23 cellular contexts compared by ENCODE assay signal in genomic region chrX:20711366-20711765, GRCh38.
A peak's percentile ranks its signal among the peaks of the same experiment; 100 is the strongest.
DNase-seq lines count a peak whose midpoint lies in the region; ATAC-seq, FAIRE-seq and TF ChIP-seq lines count a peak whose summit lies in the region.
"Had no signal": no experiment of that assay in that cellular context is flagged by ENCODE, and none has a peak within 500 bp of the region (broad histone marks: within the 10 kb centered on the region; RNA-seq: fewer than 3 reads in every experiment).

No MANE protein-coding gene starts in this region.

- 13% methylated on average over 1 of the region's 3 CpGs for WGBS in HepG2 (ENCODE audit: low lambda C conversion rate)
- WGBS in right lobe of liver (ENCODE audit: insufficient coverage, low coverage, low lambda C conversion rate, missing lambda C conversion rate): 45% methylated on average over 2 of the region's 3 CpGs

- H3K4me3 Mint-ChIP-seq in progenitor cell of endocrine pancreas (ENCODE audit: low read depth): no peak overlapping the region
- H3K4me3 Mint-ChIP-seq: CD4-positive, alpha-beta memory T cell had no signal

- no peak overlapping the region for H3K27ac Mint-ChIP-seq in progenitor cell of endocrine pancreas
- H3K27ac Mint-ChIP-seq: CD4-positive, alpha-beta memory T cell had no signal

- in situ Hi-C loops in HepG2 (cut with HindIII; ENCODE audit: extremely low pct_ligation_motif_present, low pct_unique_long_range_greater_than_20kb) (no loop called here), HAP-1 (cut with MboI; ENCODE audit: low sequenced_read_pairs) (no loop called here)

- DNase-seq in HepG2 (ENCODE audit: low spot score): no peak
- DNase-seq in right lobe of liver: no peak
- peak; percentile 87 for DNase-seq in NCI-H146 (lab: John Stamatoyannopoulos, UW)
- DNase-seq in NCI-H526 treated with DMSO at 0.1 percent for 48 hours (lab: John Stamatoyannopoulos, UW): peak; percentile 72
- DNase-seq in central memory CD4-positive, alpha-beta T cell: no peak
- DNase-seq in nucleus accumbens (lab: John Stamatoyannopoulos, UW): no peak
- no peak for DNase-seq in HAP-1 (ENCODE audit: low spot score in 2 of 2)
- DNase-seq in progenitor cell of endocrine pancreas (ENCODE audit: low spot score, unreplicated experiment): no peak
- DNase-seq: CD4-positive, alpha-beta memory T cell; GDM1; H7; IMR-90; NCI-H187 treated with DMSO at 0.1 percent for 48 hours; NCI-H226; NCI-H69; PC-3; RPMI8226; SIG-M5; T-helper 1 cell; T-helper 9 cell had no signal

- H3K4me1 Mint-ChIP-seq in progenitor cell of endocrine pancreas (ENCODE audit: low read depth): no peaks in the 10 kb centered on the region
- H3K4me1 Mint-ChIP-seq: CD4-positive, alpha-beta memory T cell had no signal

- H3K9ac ChIP-seq in HepG2 (ENCODE audit: insufficient read depth, low read depth, low read length): no peak overlapping the region
- H3K9ac ChIP-seq: BLaER1 had no signal

- intact Hi-C loops in HepG2 (cut with micrococcal nuclease; ENCODE audit: unreplicated experiment): no loop called here
- intact Hi-C loops in right lobe of liver (cut with DNase I): no loop called here

- no peak overlapping the region for H2AFZ ChIP-seq in HepG2 (ENCODE audit: low read length)

- CTCF ChIA-PET in HepG2 (lab: Yijun Ruan, JAX; ENCODE audit: low intra/inter-chr PET ratio, low total read pairs): no interaction called here

- H3K27me3 Mint-ChIP-seq in progenitor cell of endocrine pancreas: no peaks in the 10 kb centered on the region

- TF ChIP-seq CTCF in HepG2 (CRISPR knock-in tag; IDR thresholded peaks at IDR 0.05) (no peak), right lobe of liver (IDR thresholded peaks at IDR 0.05) (no peak), progenitor cell of endocrine pancreas (IDR thresholded peaks at IDR 0.05; ENCODE audit: unreplicated experiment) (no peak)

- H3K9me3 Mint-ChIP-seq in progenitor cell of endocrine pancreas (ENCODE audit: low read depth): peaks cover 12% of the 10 kb centered on the region

- TF ChIP-seq POLR2A in HepG2 (IDR thresholded peaks at IDR 0.05; ENCODE audit: insufficient read depth in 1 of 2, low read depth in 2 of 2, low read length in 2 of 2): no peak
- TF ChIP-seq POLR2A in right lobe of liver (IDR thresholded peaks at IDR 0.05): no peak

- TF ChIP-seq EP300 in HepG2 (IDR thresholded peaks at IDR 0.05; ENCODE audit: low read depth in 2 of 2, low read length in 2 of 2) (no peak), HepG2 (CRISPR knock-in tag; IDR thresholded peaks at IDR 0.05; ENCODE audit: borderline replicate concordance) (no peak)

- H3K4me1 ChIP-seq in HepG2 (ENCODE audit: insufficient read depth, low read length) (no peaks in the 10 kb centered on the region), right lobe of liver (no peaks in the 10 kb centered on the region), HAP-1 (no peaks in the 10 kb centered on the region)
- H3K4me1 ChIP-seq: BLaER1 had no signal

- no TSS peak for BruUV-seq in HepG2 (replicated peaks; lab: Mats Ljungman, UMichigan)

- no peaks in the 10 kb centered on the region for H3K79me2 ChIP-seq in HepG2 (ENCODE audit: insufficient read depth, low read length)

- no peak for TF ChIP-seq RAD21 in HepG2 (CRISPR knock-in tag; IDR thresholded peaks at IDR 0.05)

- no peaks in the 10 kb centered on the region for H3K36me3 Mint-ChIP-seq in progenitor cell of endocrine pancreas (ENCODE audit: insufficient read depth)
- H3K36me3 Mint-ChIP-seq: CD4-positive, alpha-beta memory T cell had no signal

- POLR2A ChIA-PET in HepG2 (lab: Yijun Ruan, JAX): no interaction called here

- H3K36me3 ChIP-seq in HepG2 (replicated peaks in 1 of 2; ENCODE audit: control insufficient read depth in 1 of 2, insufficient read depth in 2 of 2, low read length in 2 of 2) (no peaks in the 10 kb centered on the region), right lobe of liver (no peaks in the 10 kb centered on the region), HAP-1 (replicated peaks) (no peaks in the 10 kb centered on the region)
- H3K36me3 ChIP-seq: BLaER1 had no signal

- H4K20me1 ChIP-seq in HepG2 (ENCODE audit: insufficient read depth, low read length): no peaks in the 10 kb centered on the region
- H4K20me1 ChIP-seq: BLaER1 had no signal

- peak; percentile 18 for FAIRE-seq in HepG2 (lab: Jason Lieb, UNC)
- FAIRE-seq: D721Med had no signal

- H3K27me3 ChIP-seq in HepG2 (ENCODE audit: control insufficient read depth in 1 of 2, insufficient read depth in 2 of 2, low read length in 2 of 2) (no peaks in the 10 kb centered on the region), right lobe of liver (no peaks in the 10 kb centered on the region), HAP-1 (ENCODE audit: low read depth) (no peaks in the 10 kb centered on the region)
- H3K27me3 ChIP-seq: BLaER1 had no signal

- no peak overlapping the region for H3K4me2 ChIP-seq in HepG2 (ENCODE audit: low read depth, low read length)
- H3K4me2 ChIP-seq: BLaER1 had no signal

- no peaks in the 10 kb centered on the region for H3K9me3 ChIP-seq in HepG2 (ENCODE audit: low read length)
- H3K9me3 ChIP-seq in right lobe of liver: no peaks in the 10 kb centered on the region
- H3K9me3 ChIP-seq in HAP-1: no peaks in the 10 kb centered on the region

- no peak overlapping the region for H3K27ac ChIP-seq in HepG2 (ENCODE audit: extremely low read length, insufficient read depth, low read length)
- no peak overlapping the region for H3K27ac ChIP-seq in right lobe of liver
- H3K27ac ChIP-seq: BLaER1, HL-60 had no signal

- ATAC-seq in HepG2 (no peak), right lobe of liver (no peak)
- ATAC-seq: PC-3 had no signal

- no peak overlapping the region for H3K4me3 ChIP-seq in HepG2 (replicated peaks in 1 of 3; ENCODE audit: insufficient read depth in 1 of 3, low read depth in 2 of 3, low read length in 3 of 3)
- no peak overlapping the region for H3K4me3 ChIP-seq in right lobe of liver
- no peak overlapping the region for H3K4me3 ChIP-seq in HAP-1
- H3K4me3 ChIP-seq: BLaER1 had no signal

TF ChIP-seq in HepG2, 621 proteins besides CTCF, POLR2A, EP300 and RAD21 (continues in another document):
- TF ChIP-seq ZNF512B (CRISPR knock-in tag; IDR thresholded peaks at IDR 0.05; ENCODE audit: borderline replicate concordance) (no peak), ZNF557 (CRISPR knock-in tag; IDR thresholded peaks at IDR 0.05) (no peak), ZSCAN12 (CRISPR knock-in tag; IDR thresholded peaks at IDR 0.05) (no peak), MIXL1 (CRISPR knock-in tag; IDR thresholded peaks at IDR 0.05) (no peak), ZNF142 (CRISPR knock-in tag; IDR thresholded peaks at IDR 0.05) (no peak), PHF21A (CRISPR knock-in tag; IDR thresholded peaks at IDR 0.05) (no peak), ZNF263 (CRISPR knock-in tag; IDR thresholded peaks at IDR 0.05) (no peak)

Comparison
In these comparisons a context has a peak if more than half of its experiments do, and no peak if none do; other contexts are left out.
1. DNase-seq: peak in NCI-H146 (single experiment) and NCI-H526 treated with DMSO at 0.1 percent for 48 hours (single experiment); none in HepG2 (single experiment), right lobe of liver (0 of 3), central memory CD4-positive, alpha-beta T cell (single experiment), nucleus accumbens (0 of 56), HAP-1 (0 of 2) and progenitor cell of endocrine pancreas (single experiment).